8 cellular contexts compared by ENCODE assay signal in genomic region chr6:146543940-146544661, GRCh38. TPM values are rescaled to one million over a fixed set of nuclear protein-coding genes. Genes with fewer than 3 reads are reported as not detected.
DNase-seq lines count a peak whose midpoint lies in the region; ATAC-seq lines count a peak whose summit lies in the region.

No MANE protein-coding gene starts in this region.

- H3K4me3 ChIP-seq in SJCRH30: peak overlapping the region; percentile 67

- DNase-seq in ELF-1 (ENCODE audit: low read depth, low spot score) (peak; percentile 64), SJCRH30 (peak; percentile 32 to 52), dedifferentiated amniotic fluid mesenchymal stem cell (ENCODE audit: extremely low spot score) (peak; percentile 54), left lobe of liver (ENCODE audit: low spot score) (peak; percentile 85), NCI-H774 (lab: John Stamatoyannopoulos, UW) (no peak), DMS153 treated with DMSO at 0.1 percent for 48 hours (lab: John Stamatoyannopoulos, UW; ENCODE audit: unreplicated experiment) (no peak)
- peak; percentile 7 for DNase-seq in stimulated activated naive CD8-positive, alpha-beta T cell treated with anti-CD3 and anti-CD28 coated beads, Interleukin-15, Interleukin-2, amounts not matched to agents 100 U/mL and 50 U/mL, for 24 hours

- H3K4me1 ChIP-seq in SJCRH30: peaks cover 15% of the 10 kb centered on the region

- peak overlapping the region; percentile 68 for H3K27ac ChIP-seq in SJCRH30

- no peaks in the 10 kb centered on the region for H3K9me3 ChIP-seq in SJCRH30 (replicated peaks)

- H3K27me3 ChIP-seq in SJCRH30: no peaks in the 10 kb centered on the region

- no peaks in the 10 kb centered on the region for H3K36me3 ChIP-seq in SJCRH30

- ATAC-seq in HG02610 (IDR thresholded peaks at IDR 0.05; ENCODE audit: unreplicated experiment) (peak; percentile 18), left lobe of liver (peak; percentile 74)
- no peak for ATAC-seq in stimulated activated naive CD8-positive, alpha-beta T cell treated with anti-CD3 and anti-CD28 coated beads, Interleukin-15, Interleukin-2, amounts not matched to agents 100 U/mL and 50 U/mL, for 24 hours

RNA-seq across cellular contexts. Expression of gene RAB32, which starts 0.5 kb away (rescaled TPM):
- total RNA-seq in SJCRH30 (2014; rRNA removed; shearing (Covaris generic)): 12.2 and 12.4 TPM in 2 replicates
- total RNA-seq in left lobe of liver: 13.6 TPM

RNA-seq across cellular contexts. Expression of gene ADGB, which starts 54.7 kb away (rescaled TPM):
- 0.28 and 0.43 TPM in 2 replicates for total RNA-seq in SJCRH30 (2014; rRNA removed; shearing (Covaris generic))
- total RNA-seq in left lobe of liver: not detected

Comparison
In these comparisons a context has a peak if more than half of its experiments do, and no peak if none do; other contexts are left out.
1. DNase-seq: peak in ELF-1 (single experiment), SJCRH30 (2 of 2), dedifferentiated amniotic fluid mesenchymal stem cell (single experiment), left lobe of liver (single experiment) and stimulated activated naive CD8-positive, alpha-beta T cell treated with anti-CD3 and anti-CD28 coated beads, Interleukin-15, Interleukin-2, amounts not matched to agents 100 U/mL and 50 U/mL, for 24 hours (single experiment); none in NCI-H774 (single experiment) and DMS153 treated with DMSO at 0.1 percent for 48 hours (single experiment).